In the genomic region with DNA sequence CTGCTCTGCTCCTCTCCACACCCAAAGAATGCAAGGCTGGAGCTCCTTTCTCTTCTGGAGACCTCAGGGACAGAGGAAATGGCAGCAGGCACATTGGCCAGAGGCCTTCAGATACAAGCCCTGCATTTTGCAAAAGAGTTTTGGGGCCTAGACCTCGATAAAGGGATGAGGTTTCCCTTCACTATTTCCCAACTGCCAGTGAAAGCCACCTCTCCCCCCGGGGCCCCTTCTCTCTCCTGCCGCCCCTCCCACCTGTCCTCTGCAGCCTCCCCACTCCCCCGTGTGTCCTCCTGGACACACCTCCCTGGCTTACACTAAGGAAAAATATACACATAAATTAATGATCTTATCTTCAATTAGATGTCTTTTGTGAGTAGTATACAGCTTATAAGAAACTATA, we compare ENCODE assay signal across 30 cellular contexts. TPM values are rescaled to one million over a fixed set of nuclear protein-coding genes. Genes with fewer than 3 reads are reported as not detected.
DNase-seq lines count a peak whose midpoint lies in the region; ATAC-seq and TF ChIP-seq lines count a peak whose summit lies in the region.
"Had no signal": no experiment of that assay in that cellular context is flagged by ENCODE, and none has a peak within 500 bp of the region (broad histone marks: within the 10 kb centered on the region; RNA-seq: fewer than 3 reads in every experiment).

No MANE protein-coding gene starts in this region.

- TF ChIP-seq CTCF in CD14-positive monocyte (IDR thresholded peaks at IDR 0.05) (no peak), GM23338 (conservative IDR thresholded peaks at IDR 0.05; ENCODE audit: low read depth in 2 of 2) (no peak)

- H3K4me3 Mint-ChIP-seq in CD14-positive monocyte: no peak overlapping the region
- no peak overlapping the region for H3K4me3 Mint-ChIP-seq in GM23338
- H3K4me3 Mint-ChIP-seq in activated T-helper 2 cell treated with anti-CD3 and anti-CD28 coated beads, Interferon-gamma antibody, Interleukin-2, Interleukin-4, amounts not matched to agents 10 μg/mL and 5 μg/mL and 100 μg/mL, durations not matched to agents 14 hours and 24 hours and 36 hours (ENCODE audit: low read depth): no peak overlapping the region
- H3K4me3 Mint-ChIP-seq in stimulated activated effector memory CD8-positive, alpha-beta T cell treated with anti-CD3 and anti-CD28 coated beads, Interleukin-12 subunit alpha, Interleukin-12 subunit beta, amount 100 ng/mL, for 72 hours: no peak overlapping the region
- H3K4me3 Mint-ChIP-seq: activated B cell treated with CpG ODN at 0.5 μM for 24 hours; activated naive CD4-positive, alpha-beta T cell treated with anti-CD3 and anti-CD28 coated beads for 36 hours; activated T-helper 1 cell treated with anti-CD3 and anti-CD28 coated beads, Interleukin-12 subunit alpha, Interleukin-12 subunit beta, Interleukin-2, Interleukin-4 antibody, amounts not matched to agents 30 ng/mL and 10 ng/mL and 1 ng/mL, durations not matched to agents 14 hours and 24 hours and 36 hours; natural killer cell; type B pancreatic cell had no signal

- 0 out of 2 replicates have a peak, but pooled peaks cover 2% of the 10 kb centered on the region for H3F3A ChIP-seq in GM23338 (replicated peaks; ENCODE audit: low read depth)

- H3K4me1 Mint-ChIP-seq in CD14-positive monocyte: peaks cover 87% of the 10 kb centered on the region
- peaks cover 11% of the 10 kb centered on the region for H3K4me1 Mint-ChIP-seq in GM23338
- peaks cover 33% of the 10 kb centered on the region for H3K4me1 Mint-ChIP-seq in activated T-helper 2 cell treated with anti-CD3 and anti-CD28 coated beads, Interferon-gamma antibody, Interleukin-2, Interleukin-4, amounts not matched to agents 10 μg/mL and 5 μg/mL and 100 μg/mL, durations not matched to agents 14 hours and 24 hours and 36 hours (ENCODE audit: low read depth)
- H3K4me1 Mint-ChIP-seq in stimulated activated effector memory CD8-positive, alpha-beta T cell treated with anti-CD3 and anti-CD28 coated beads, Interleukin-12 subunit alpha, Interleukin-12 subunit beta, amount 100 ng/mL, for 72 hours: peaks cover 23% of the 10 kb centered on the region

- ATAC-seq in GM23338 (no peak), HG02852 (IDR thresholded peaks at IDR 0.05; ENCODE audit: unreplicated experiment) (no peak)
- ATAC-seq in stimulated activated effector memory CD8-positive, alpha-beta T cell treated with anti-CD3 and anti-CD28 coated beads, Interleukin-12 subunit alpha, Interleukin-12 subunit beta, amount 100 ng/mL, for 72 hours: no peak
- ATAC-seq: body of pancreas, gastroesophageal sphincter, HCT116, Panc1 had no signal

- intact Hi-C loops in CD14-positive monocyte (cut with micrococcal nuclease): loop anchor here in 1 of 2 donors (5.0 kb wide), 1 partner anchor 38 kb away; no protein-coding TSS in a partner anchor
- intact Hi-C loops in activated T-helper 2 cell treated with anti-CD3 and anti-CD28 coated beads, Interferon-gamma antibody, Interleukin-2, Interleukin-4, amounts not matched to agents 10 μg/mL and 5 μg/mL and 100 μg/mL, durations not matched to agents 14 hours and 24 hours and 36 hours (cut with micrococcal nuclease): no loop called here

- H3K4me2 ChIP-seq in GM23338: no peak overlapping the region
- H3K4me2 ChIP-seq: hepatocyte had no signal

- no peaks in the 10 kb centered on the region for H3K36me3 ChIP-seq in GM23338 (ENCODE audit: insufficient read depth)
- H3K36me3 ChIP-seq: BE2C, gastroesophageal sphincter, lower lobe of right lung had no signal

- no peak overlapping the region for H3K4me3 ChIP-seq in GM23338
- H3K4me3 ChIP-seq: body of pancreas, gastroesophageal sphincter, hepatocyte, lower lobe of right lung had no signal

- H3K27me3 Mint-ChIP-seq in CD14-positive monocyte (ENCODE audit: low read depth in 3 of 3) (peaks cover 0 to 1% (median 0%) of the 10 kb centered on the region in 3 donors), GM23338 (ENCODE audit: insufficient read depth, low read depth, poor library complexity) (peaks cover 6% of the 10 kb centered on the region)
- H3K27me3 Mint-ChIP-seq in activated T-helper 2 cell treated with anti-CD3 and anti-CD28 coated beads, Interferon-gamma antibody, Interleukin-2, Interleukin-4, amounts not matched to agents 10 μg/mL and 5 μg/mL and 100 μg/mL, durations not matched to agents 14 hours and 24 hours and 36 hours (ENCODE audit: low read depth): no peaks in the 10 kb centered on the region
- H3K27me3 Mint-ChIP-seq: activated B cell treated with CpG ODN at 0.5 μM for 24 hours, type B pancreatic cell had no signal

- 0 out of 2 replicates have a peak overlapping the region, but pooled peaks have one; percentile 52 for H2AFZ ChIP-seq in GM23338
- H2AFZ ChIP-seq: hepatocyte had no signal

- H3K9me3 Mint-ChIP-seq in CD14-positive monocyte: peaks cover 0 to 2% (median 0%) of the 10 kb centered on the region in 7 donors
- H3K9me3 Mint-ChIP-seq in GM23338: no peaks in the 10 kb centered on the region
- no peaks in the 10 kb centered on the region for H3K9me3 Mint-ChIP-seq in activated T-helper 2 cell treated with anti-CD3 and anti-CD28 coated beads, Interferon-gamma antibody, Interleukin-2, Interleukin-4, amounts not matched to agents 10 μg/mL and 5 μg/mL and 100 μg/mL, durations not matched to agents 14 hours and 24 hours and 36 hours
- no peaks in the 10 kb centered on the region for H3K9me3 Mint-ChIP-seq in stimulated activated effector memory CD8-positive, alpha-beta T cell treated with anti-CD3 and anti-CD28 coated beads, Interleukin-12 subunit alpha, Interleukin-12 subunit beta, amount 100 ng/mL, for 72 hours
- H3K9me3 Mint-ChIP-seq: activated B cell treated with CpG ODN at 0.5 μM for 24 hours; activated naive CD4-positive, alpha-beta T cell treated with anti-CD3 and anti-CD28 coated beads for 36 hours; natural killer cell; type B pancreatic cell had no signal

- no peaks in the 10 kb centered on the region for H4K20me1 ChIP-seq in GM23338 (replicated peaks; ENCODE audit: insufficient read depth)

- no peaks in the 10 kb centered on the region for H3K27me3 ChIP-seq in GM23338 (ENCODE audit: insufficient read depth)
- H3K27me3 ChIP-seq: BE2C, body of pancreas, hepatocyte had no signal

- no peaks in the 10 kb centered on the region for H3K9me2 ChIP-seq in GM23338 (ENCODE audit: insufficient read depth)

- H3K4me1 ChIP-seq in GM23338 (ENCODE audit: insufficient read depth): peaks cover 11% of the 10 kb centered on the region
- H3K4me1 ChIP-seq: body of pancreas, gastroesophageal sphincter had no signal

- H3K36me3 Mint-ChIP-seq in CD14-positive monocyte (no peaks in the 10 kb centered on the region), GM23338 (ENCODE audit: low read depth) (no peaks in the 10 kb centered on the region)
- peaks cover 3% of the 10 kb centered on the region for H3K36me3 Mint-ChIP-seq in activated T-helper 2 cell treated with anti-CD3 and anti-CD28 coated beads, Interferon-gamma antibody, Interleukin-2, Interleukin-4, amounts not matched to agents 10 μg/mL and 5 μg/mL and 100 μg/mL, durations not matched to agents 14 hours and 24 hours and 36 hours (ENCODE audit: low read depth)
- peaks cover 6% of the 10 kb centered on the region for H3K36me3 Mint-ChIP-seq in stimulated activated effector memory CD8-positive, alpha-beta T cell treated with anti-CD3 and anti-CD28 coated beads, Interleukin-12 subunit alpha, Interleukin-12 subunit beta, amount 100 ng/mL, for 72 hours
- H3K36me3 Mint-ChIP-seq: natural killer cell, type B pancreatic cell had no signal

- H3K27ac ChIP-seq in GM23338 (ENCODE audit: low read depth): no peak overlapping the region
- H3K27ac ChIP-seq: body of pancreas, gastroesophageal sphincter, hepatocyte, lower lobe of right lung had no signal

- H3K27ac Mint-ChIP-seq in CD14-positive monocyte: peak overlapping the region; percentile 81 to 95 (median 88)
- H3K27ac Mint-ChIP-seq in GM23338: no peak overlapping the region
- peak overlapping the region; percentile 22 for H3K27ac Mint-ChIP-seq in activated T-helper 2 cell treated with anti-CD3 and anti-CD28 coated beads, Interferon-gamma antibody, Interleukin-2, Interleukin-4, amounts not matched to agents 10 μg/mL and 5 μg/mL and 100 μg/mL, durations not matched to agents 14 hours and 24 hours and 36 hours
- H3K27ac Mint-ChIP-seq in stimulated activated effector memory CD8-positive, alpha-beta T cell treated with anti-CD3 and anti-CD28 coated beads, Interleukin-12 subunit alpha, Interleukin-12 subunit beta, amount 100 ng/mL, for 72 hours: no peak overlapping the region
- H3K27ac Mint-ChIP-seq: activated B cell treated with CpG ODN at 0.5 μM for 24 hours; activated naive CD4-positive, alpha-beta T cell treated with anti-CD3 and anti-CD28 coated beads for 36 hours; activated T-helper 1 cell treated with anti-CD3 and anti-CD28 coated beads, Interleukin-12 subunit alpha, Interleukin-12 subunit beta, Interleukin-2, Interleukin-4 antibody, amounts not matched to agents 30 ng/mL and 10 ng/mL and 1 ng/mL, durations not matched to agents 14 hours and 24 hours and 36 hours; natural killer cell; type B pancreatic cell had no signal

- DNase-seq in CD14-positive monocyte (ENCODE audit: low spot score) (no peak), GM23338 (ENCODE audit: low spot score) (no peak), NOMO-1 treated with DMSO at 0.1 percent for 48 hours (lab: John Stamatoyannopoulos, UW; ENCODE audit: unreplicated experiment) (peak; percentile 37), GOT3 (lab: John Stamatoyannopoulos, UW) (no peak), germinal center (ENCODE audit: low spot score) (no peak)
- no peak for DNase-seq in activated T-helper 2 cell treated with anti-CD3 and anti-CD28 coated beads, Interferon-gamma antibody, Interleukin-2, Interleukin-4, amounts not matched to agents 10 μg/mL and 5 μg/mL and 100 μg/mL, durations not matched to agents 14 hours and 24 hours and 36 hours (ENCODE audit: low spot score)
- no peak for DNase-seq in stimulated activated effector memory CD8-positive, alpha-beta T cell treated with anti-CD3 and anti-CD28 coated beads, Interleukin-12 subunit alpha, Interleukin-12 subunit beta, amount 100 ng/mL, for 72 hours (ENCODE audit: low spot score in 2 of 2)
- DNase-seq: activated B cell treated with CpG ODN at 0.5 μM for 24 hours; activated CD4-positive, alpha-beta T cell treated with anti-CD3 and anti-CD28 coated beads, Interleukin-2, amount 50 U/mL, for 1 hour; activated naive CD4-positive, alpha-beta T cell treated with anti-CD3 and anti-CD28 coated beads for 36 hours; BE2C; body of pancreas; IMR-90; lower lobe of right lung; natural killer cell; NCI-H1105; NCI-H187 treated with DMSO at 0.1 percent for 48 hours; NCI-H2171 treated with DMSO at 0.1 percent for 48 hours; NCI-H510A treated with DMSO at 0.1 percent for 48 hours; SHP77; stimulated activated CD4-positive, alpha-beta T cell treated with anti-CD3 and anti-CD28 coated beads, Interleukin-15, amount 100 ng/mL, for 24 hours; stimulated activated CD4-positive, alpha-beta T cell treated with anti-CD3 and anti-CD28 coated beads, Interleukin-4, amount 100 ng/mL, for 4 hours; T1000 had no signal

- no peaks in the 10 kb centered on the region for H3K79me2 ChIP-seq in GM23338 (replicated peaks; ENCODE audit: insufficient read depth)
- H3K79me2 ChIP-seq: hepatocyte had no signal

RNA-seq across cellular contexts. Expression of a gene that starts 21.3 kb away (rescaled TPM):
- polyA plus RNA-seq in CD14-positive monocyte (10 to 100 TPM; 18.0 to 33.0 TPM), GM23338 (2016; fragmentation: Nextera tagmentation; extraction: Ambion mirVana) (20.1 and 21.5 TPM in 2 replicates)
- 269 and 299 TPM in 2 replicates for total RNA-seq in GM23338 (2014; rRNA removed; shearing (Covaris generic))
- total RNA-seq in activated T-helper 2 cell treated with anti-CD3 and anti-CD28 coated beads, Interferon-gamma antibody, Interleukin-2, Interleukin-4, amounts not matched to agents 10 μg/mL and 5 μg/mL and 100 μg/mL, durations not matched to agents 14 hours and 24 hours and 36 hours: 232 and 239 TPM in 2 replicates

Comparison
In these comparisons a context has a peak if more than half of its experiments do, and no peak if none do; other contexts are left out.
1. H3K27ac Mint-ChIP-seq: peak in CD14-positive monocyte (7 of 7) and activated T-helper 2 cell treated with anti-CD3 and anti-CD28 coated beads, Interferon-gamma antibody, Interleukin-2, Interleukin-4, amounts not matched to agents 10 μg/mL and 5 μg/mL and 100 μg/mL, durations not matched to agents 14 hours and 24 hours and 36 hours (single experiment); none in GM23338 (single experiment) and stimulated activated effector memory CD8-positive, alpha-beta T cell treated with anti-CD3 and anti-CD28 coated beads, Interleukin-12 subunit alpha, Interleukin-12 subunit beta, amount 100 ng/mL, for 72 hours (single experiment).